In the genomic region with DNA sequence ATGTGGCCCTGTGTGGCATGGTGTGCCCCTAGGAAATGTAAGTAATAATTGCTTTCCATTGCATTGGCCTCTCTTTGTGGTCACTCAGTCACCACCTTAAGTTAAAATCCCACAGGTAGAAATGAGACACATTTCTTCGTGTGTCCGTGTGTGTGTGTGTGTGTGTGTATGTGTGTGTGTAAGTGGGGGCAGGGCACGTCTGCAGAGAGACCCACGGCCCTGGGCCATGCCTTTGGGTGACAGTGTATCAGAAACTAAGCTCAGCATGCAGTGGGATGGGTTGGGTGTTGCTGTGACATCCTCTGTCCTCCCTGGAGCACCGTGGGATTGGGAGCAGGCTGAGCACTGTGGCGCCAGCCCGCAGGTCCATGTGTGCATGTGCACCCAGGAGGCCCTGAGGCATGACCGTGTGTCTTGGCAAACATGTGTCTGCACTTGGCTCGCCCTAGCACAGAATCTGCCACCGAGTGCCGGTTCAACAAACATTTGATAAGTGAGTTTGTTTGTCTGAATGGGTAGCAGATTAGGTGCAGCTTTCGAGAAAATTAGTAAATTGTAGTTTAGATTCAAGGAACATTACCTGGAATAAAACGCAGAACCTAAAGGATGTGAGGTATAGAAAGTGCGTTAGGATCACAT, we compare ENCODE assay signal across 19 cellular contexts.
DNase-seq lines count a peak whose midpoint lies in the region; ATAC-seq, FAIRE-seq and TF ChIP-seq lines count a peak whose summit lies in the region.
"Had no signal": no experiment of that assay in that cellular context is flagged by ENCODE, and none has a peak within 500 bp of the region (broad histone marks: within the 10 kb centered on the region; RNA-seq: fewer than 3 reads in every experiment).

No MANE protein-coding gene starts in this region.

- TF ChIP-seq CTCF in A549 (IDR thresholded peaks at IDR 0.05) (no peak), LNCaP clone FGC (IDR thresholded peaks at IDR 0.05; ENCODE audit: control insufficient read depth, extremely low read depth, insufficient read depth) (no peak), bronchial epithelial cell (IDR thresholded peaks at IDR 0.05; ENCODE audit: insufficient read depth, low read length, severe bottlenecking) (no peak), right lobe of liver (IDR thresholded peaks at IDR 0.05) (no peak)

- intact Hi-C loops in right lobe of liver (cut with DNase I): no loop called here

- POLR2A ChIA-PET in A549 (lab: Yijun Ruan, JAX): no interaction called here

- TF ChIP-seq RAD21 in A549 (conservative IDR thresholded peaks at IDR 0.05 in 1 of 2, IDR thresholded peaks at IDR 0.05 in 1 of 2): no peak

- CTCF ChIA-PET in A549 (lab: Yijun Ruan, JAX): no interaction called here

- H3K27ac ChIP-seq in A549 (no peak overlapping the region), right lobe of liver (no peak overlapping the region)
- H3K27ac ChIP-seq: GM23248, HL-60 had no signal

- in situ Hi-C loops in ACHN (cut with HindIII; ENCODE audit: low pct_ligation_motif_present, low pct_unique_long_range_greater_than_20kb, low sequenced_read_pairs): no loop called here

- peak; percentile 32 for FAIRE-seq in A549 (lab: Jason Lieb, UNC)
- peak; percentile 97 for FAIRE-seq in bronchial epithelial cell (lab: Jason Lieb, UNC)
- FAIRE-seq: D721Med, G401.6, GM19239 had no signal

- WGBS in A549 (ENCODE audit: missing lambda C conversion rate): 53% methylated on average over 13 of the region's 14 CpGs
- 63% methylated on average over 7 of the region's 14 CpGs for WGBS in right lobe of liver (ENCODE audit: insufficient coverage, low coverage, low lambda C conversion rate, missing lambda C conversion rate)

- no peak overlapping the region for H3K4me2 ChIP-seq in A549

- ATAC-seq in A549 (0 out of 6 replicates have a peak, but pooled peaks of 1 of the 2 experiments have one; percentile 12), right lobe of liver (peak in 3 of 4 donors; percentile 28 to 71 (median 70))

- DNase-seq in A549 (ENCODE audit: low read depth in 1 of 2, low spot score in 1 of 2) (no peak), LNCaP clone FGC (ENCODE audit: low read depth) (peak; percentile 42), bronchial epithelial cell (ENCODE audit: low read depth) (no peak), right lobe of liver (peak in 2 of 3 donors; percentile 49 to 65), HuH-7 (ENCODE audit: low spot score) (no peak), mucosa of gallbladder (ENCODE audit: low spot score) (no peak), ACHN (no peak), NCI-H2107 treated with DMSO at 0.1 percent for 48 hours (lab: John Stamatoyannopoulos, UW; ENCODE audit: unreplicated experiment) (no peak)
- DNase-seq: 8988T; BE2C; C1 segment of cervical spinal cord; Caco-2; CD4-positive, alpha-beta T cell; GM23248 had no signal

- H3K4me1 ChIP-seq in A549 (no peaks in the 10 kb centered on the region), right lobe of liver (no peaks in the 10 kb centered on the region)
- H3K4me1 ChIP-seq: BE2C, Caco-2, HAP-1 had no signal

- peaks cover 16% of the 10 kb centered on the region; the same call in 2 of the 3 replicates for H3K9me3 ChIP-seq in A549
- peaks cover 0 to 4% (median 0%) of the 10 kb centered on the region in 4 donors for H3K9me3 ChIP-seq in right lobe of liver
- H3K9me3 ChIP-seq: BE2C, HAP-1 had no signal

- no peak for TF ChIP-seq POLR2A in A549 (IDR thresholded peaks at IDR 0.05; ENCODE audit: low read length)
- TF ChIP-seq POLR2A in right lobe of liver (IDR thresholded peaks at IDR 0.05): no peak

- no peaks in the 10 kb centered on the region for H3K36me3 ChIP-seq in bronchial epithelial cell (ENCODE audit: control insufficient read depth, insufficient read depth, low read length)
- H3K36me3 ChIP-seq in right lobe of liver: no peaks in the 10 kb centered on the region
- H3K36me3 ChIP-seq: BE2C, HAP-1 had no signal

- no peak for TF ChIP-seq EP300 in A549 (IDR thresholded peaks at IDR 0.05)

- H3K27me3 ChIP-seq in bronchial epithelial cell (ENCODE audit: control insufficient read depth, insufficient read depth, low read length) (no peaks in the 10 kb centered on the region), right lobe of liver (no peaks in the 10 kb centered on the region)
- H3K27me3 ChIP-seq: BE2C had no signal

- no peak overlapping the region for H3K4me3 ChIP-seq in A549
- no peak overlapping the region for H3K4me3 ChIP-seq in LNCaP clone FGC (ENCODE audit: low read depth, low read length)
- no peak overlapping the region for H3K4me3 ChIP-seq in bronchial epithelial cell (ENCODE audit: low read depth, low read length)
- H3K4me3 ChIP-seq in right lobe of liver: no peak overlapping the region
- H3K4me3 ChIP-seq: GM23248, HAP-1 had no signal

TF ChIP-seq in A549, 52 proteins besides CTCF, POLR2A, EP300 and RAD21:
- TF ChIP-seq ZNF302 (CRISPR knock-in tag; IDR thresholded peaks at IDR 0.05) (no peak), CBX8 (IDR thresholded peaks at IDR 0.05) (no peak), HOXB5 (CRISPR knock-in tag; IDR thresholded peaks at IDR 0.05) (no peak), POLR2AphosphoS2 (conservative IDR thresholded peaks at IDR 0.05; ENCODE audit: low read length) (no peak), NPAS2 (CRISPR knock-in tag; IDR thresholded peaks at IDR 0.05; ENCODE audit: borderline replicate concordance) (no peak), PHF8 (IDR thresholded peaks at IDR 0.05; ENCODE audit: borderline replicate concordance, low read depth) (no peak), ESRRA (IDR thresholded peaks at IDR 0.05; ENCODE audit: borderline replicate concordance, low read length) (no peak), ZFP36 (IDR thresholded peaks at IDR 0.05; ENCODE audit: borderline replicate concordance, partially characterized antibody) (no peak)
- TF ChIP-seq, protein P1, sequence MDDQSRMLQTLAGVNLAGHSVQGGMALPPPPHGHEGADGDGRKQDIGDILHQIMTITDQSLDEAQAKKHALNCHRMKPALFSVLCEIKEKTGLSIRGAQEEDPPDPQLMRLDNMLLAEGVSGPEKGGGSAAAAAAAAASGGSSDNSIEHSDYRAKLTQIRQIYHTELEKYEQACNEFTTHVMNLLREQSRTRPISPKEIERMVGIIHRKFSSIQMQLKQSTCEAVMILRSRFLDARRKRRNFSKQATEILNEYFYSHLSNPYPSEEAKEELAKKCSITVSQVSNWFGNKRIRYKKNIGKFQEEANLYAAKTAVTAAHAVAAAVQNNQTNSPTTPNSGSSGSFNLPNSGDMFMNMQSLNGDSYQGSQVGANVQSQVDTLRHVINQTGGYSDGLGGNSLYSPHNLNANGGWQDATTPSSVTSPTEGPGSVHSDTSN (IDR thresholded peaks at IDR 0.05): no peak
- TF ChIP-seq, protein P2, sequence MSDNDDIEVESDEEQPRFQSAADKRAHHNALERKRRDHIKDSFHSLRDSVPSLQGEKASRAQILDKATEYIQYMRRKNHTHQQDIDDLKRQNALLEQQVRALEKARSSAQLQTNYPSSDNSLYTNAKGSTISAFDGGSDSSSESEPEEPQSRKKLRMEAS (IDR thresholded peaks at IDR 0.05): no peak
- TF ChIP-seq, protein P3, sequence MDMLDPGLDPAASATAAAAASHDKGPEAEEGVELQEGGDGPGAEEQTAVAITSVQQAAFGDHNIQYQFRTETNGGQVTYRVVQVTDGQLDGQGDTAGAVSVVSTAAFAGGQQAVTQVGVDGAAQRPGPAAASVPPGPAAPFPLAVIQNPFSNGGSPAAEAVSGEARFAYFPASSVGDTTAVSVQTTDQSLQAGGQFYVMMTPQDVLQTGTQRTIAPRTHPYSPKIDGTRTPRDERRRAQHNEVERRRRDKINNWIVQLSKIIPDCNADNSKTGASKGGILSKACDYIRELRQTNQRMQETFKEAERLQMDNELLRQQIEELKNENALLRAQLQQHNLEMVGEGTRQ (IDR thresholded peaks at IDR 0.05): no peak

Comparison
In these comparisons a context has a peak if more than half of its experiments do, and no peak if none do; other contexts are left out.
1. DNase-seq: peak in LNCaP clone FGC (single experiment) and right lobe of liver (2 of 3); none in A549 (0 of 2), bronchial epithelial cell (single experiment), HuH-7 (single experiment), mucosa of gallbladder (single experiment), ACHN (single experiment) and NCI-H2107 treated with DMSO at 0.1 percent for 48 hours (single experiment).